8 cellular contexts compared by ENCODE assay signal in the genomic region with DNA sequence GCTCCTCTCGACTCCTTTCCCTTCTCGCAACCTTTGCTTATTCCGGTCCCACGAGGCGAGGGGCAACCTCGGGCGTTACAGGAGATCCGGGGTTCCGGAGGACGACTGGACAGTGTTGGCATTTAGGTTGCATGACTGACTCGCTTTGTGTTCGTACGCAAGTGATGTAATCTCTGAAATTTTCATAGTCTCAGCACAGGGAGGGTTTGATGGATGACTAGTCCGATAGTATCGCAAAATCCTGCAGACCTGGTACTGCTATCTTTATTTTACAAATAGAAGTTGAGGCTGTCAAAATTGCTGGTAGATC. TPM values are rescaled to one million over a fixed set of nuclear protein-coding genes. Genes with fewer than 3 reads are reported as not detected.
DNase-seq lines count a peak whose midpoint lies in the region; ATAC-seq, FAIRE-seq and TF ChIP-seq lines count a peak whose summit lies in the region.

No MANE protein-coding gene starts in this region.

- POLR2A ChIA-PET in K562 (lab: Yijun Ruan, JAX) = interaction anchor here (0.7 to 3.6 kb wide), 10 partner anchors 10 to 605 kb away, joined by 3 to 37 read pairs (median 4); no protein-coding TSS in a partner anchor

- H3K9ac ChIP-seq in K562 (ENCODE audit: insufficient read depth in 1 of 2, low read depth in 2 of 2, low read length in 2 of 2) = peak overlapping the region; percentile 75 to 98

- TSS peak; percentile 77 for BruUV-seq in K562 (replicated peaks; lab: Mats Ljungman, UMichigan)

- H3K27ac ChIP-seq in cardiac muscle cell (no peak overlapping the region), K562 (ENCODE audit: extremely low read depth, low read depth, low read length) (peak overlapping the region; percentile 74), lung (ENCODE audit: low read depth in 1 of 2, low read length in 1 of 2) (peak overlapping the region; percentile 3 to 78), urinary bladder (ENCODE audit: low read depth) (peak overlapping the region; percentile 11)

- WGBS in K562 (ENCODE audit: insufficient coverage, low coverage, missing lambda C conversion rate) = under 1% methylated on average over 15 of the region's 15 CpGs
- WGBS in lung, 2 donors = 0 to 1% methylated on average over 15 of the region's 15 CpGs
- under 1% methylated on average over 15 of the region's 15 CpGs for WGBS in urinary bladder

- in situ Hi-C loops in K562 (cut with MboI) = no loop called here

- no peak for TF ChIP-seq CTCF in cardiac muscle cell (IDR thresholded peaks at IDR 0.05; ENCODE audit: low read depth, low read length)
- TF ChIP-seq CTCF in K562 (IDR thresholded peaks at IDR 0.05 in 2 of 3, conservative IDR thresholded peaks at IDR 0.05 in 1 of 3; ENCODE audit: insufficient read depth in 2 of 3, low read depth in 1 of 3, low read length in 3 of 3) = no peak
- no peak for TF ChIP-seq CTCF in lung (IDR thresholded peaks at IDR 0.05; ENCODE audit: control extremely low read depth, extremely low read depth)

- no peak for ATAC-seq in left cardiac atrium
- ATAC-seq in K562 = no peak
- no peak for ATAC-seq in lung (ENCODE audit: insufficient read depth, low FRiP score)
- no peak for ATAC-seq in HG03442 (IDR thresholded peaks at IDR 0.05; ENCODE audit: unreplicated experiment)
- no peak for ATAC-seq in HG03139 (IDR thresholded peaks at IDR 0.05; ENCODE audit: unreplicated experiment)

- H3K36me3 ChIP-seq in cardiac muscle cell (peaks cover 6% of the 10 kb centered on the region), K562 (ENCODE audit: control insufficient read depth, insufficient read depth, low read length) (peaks cover 60% of the 10 kb centered on the region; the same call in 2 of the 3 replicates), lung (ENCODE audit: control insufficient read depth in 2 of 2, insufficient read depth in 2 of 2, low read length in 2 of 2) (peaks cover 3 to 44% of the 10 kb centered on the region in 2 donors), urinary bladder (ENCODE audit: insufficient read depth) (peaks cover 6% of the 10 kb centered on the region)

- peaks cover 4% of the 10 kb centered on the region for H3K4me1 ChIP-seq in cardiac muscle cell (ENCODE audit: low read depth)
- H3K4me1 ChIP-seq in K562 (replicated peaks in 1 of 2; ENCODE audit: control insufficient read depth in 2 of 2, insufficient read depth in 2 of 2, low read length in 2 of 2) = peaks cover 8 to 27% of the 10 kb centered on the region in 2 experiments; a peak in 4 of 5 replicates
- peaks cover 0 to 13% of the 10 kb centered on the region in 2 donors for H3K4me1 ChIP-seq in lung (ENCODE audit: control insufficient read depth in 2 of 2, insufficient read depth in 2 of 2, low read length in 2 of 2)
- no peaks in the 10 kb centered on the region for H3K4me1 ChIP-seq in urinary bladder (ENCODE audit: insufficient read depth)

- H3K27me3 ChIP-seq in cardiac muscle cell = no peaks in the 10 kb centered on the region
- no peaks in the 10 kb centered on the region for H3K27me3 ChIP-seq in K562 (ENCODE audit: control insufficient read depth in 2 of 2, insufficient read depth in 2 of 2, low read length in 2 of 2)
- no peaks in the 10 kb centered on the region for H3K27me3 ChIP-seq in lung (ENCODE audit: control insufficient read depth, insufficient read depth)

- intact Hi-C loops in left cardiac atrium (cut with DNase I) (no loop called here), K562 (cut with micrococcal nuclease) (loop anchor here (1.0 to 5.0 kb wide), 2 partner anchors 66 to 217 kb away; a partner anchor contains a TSS)

- peaks cover 7% of the 10 kb centered on the region; the same call in 1 of the 2 replicates for H4K20me1 ChIP-seq in K562 (replicated peaks; ENCODE audit: control insufficient read depth, insufficient read depth, low read length)

- peak overlapping the region; percentile 95 for H3K4me2 ChIP-seq in K562 (ENCODE audit: insufficient read depth, low read length)

- H2AFZ ChIP-seq in K562 (ENCODE audit: low read depth, low read length) = peak overlapping the region; percentile 84

- no peak for FAIRE-seq in K562 (lab: Jason Lieb, UNC)

- no peaks in the 10 kb centered on the region for H3K9me1 ChIP-seq in K562 (ENCODE audit: control insufficient read depth, insufficient read depth, low read length)

- no peak for TF ChIP-seq EP300 in K562 (IDR thresholded peaks at IDR 0.05; ENCODE audit: low read length)

- DNase-seq in cardiac muscle cell (ENCODE audit: low read depth in 1 of 2, low spot score in 1 of 2) (no peak), left cardiac atrium (no peak), K562 (ENCODE audit: extremely low read depth in 1 of 4, low spot score in 3 of 4) (no peak), lung (ENCODE audit: low spot score) (no peak)
- no peak for DNase-seq in activated CD4-positive, alpha-beta T cell treated with anti-CD3 and anti-CD28 coated beads for 48 hours

- H3K9me3 ChIP-seq in cardiac muscle cell (ENCODE audit: low read depth) = no peaks in the 10 kb centered on the region
- no peaks in the 10 kb centered on the region for H3K9me3 ChIP-seq in K562 (replicated peaks; ENCODE audit: control insufficient read depth, insufficient read depth, low read depth, low read length)
- H3K9me3 ChIP-seq in lung (ENCODE audit: control insufficient read depth in 2 of 2, insufficient read depth in 1 of 2, low read length in 1 of 2) = no peaks in the 10 kb centered on the region

- no peak for TF ChIP-seq RAD21 in K562 (CRISPR knock-in tag; conservative IDR thresholded peaks at IDR 0.05 in 1 of 2, IDR thresholded peaks at IDR 0.05 in 1 of 2)

- TF ChIP-seq POLR2A in K562 (conservative IDR thresholded peaks at IDR 0.05) = no peak

- H3K79me2 ChIP-seq in K562 (ENCODE audit: control insufficient read depth, insufficient read depth, low read length) = peaks cover 57% of the 10 kb centered on the region

- CTCF ChIA-PET in K562 (lab: Yijun Ruan, JAX; ENCODE audit: low intra/inter-chr PET ratio) = no interaction called here

- peak overlapping the region; percentile 72 for H3K4me3 ChIP-seq in cardiac muscle cell
- peak overlapping the region; percentile 95 for H3K4me3 ChIP-seq in K562
- peak overlapping the region; percentile 95 for H3K4me3 ChIP-seq in lung
- peak overlapping the region; percentile 69 for H3K4me3 ChIP-seq in urinary bladder (ENCODE audit: low read depth, low read length)

RNA-seq across cellular contexts. Expression of a gene that starts 0.3 kb away (rescaled TPM):
- 57.6 and 65.4 TPM in 2 replicates for total RNA-seq in cardiac muscle cell
- polyA plus RNA-seq in cardiac muscle cell = 42.8 and 48.5 TPM in 2 replicates
- total RNA-seq in left cardiac atrium = 10 to 100 TPM; 23.6 to 24.2 TPM
- 17.3 and 60.1 TPM in 2 replicates for total RNA-seq in K562 (2011; cell fraction: chromatin; rRNA removed; ENCODE audit: low replicate concordance)
- total RNA-seq in K562 (2011; cell fraction: nucleolus; rRNA removed) = 53.9 and 64.9 TPM in 2 replicates
- total RNA-seq in K562 (2011; cell fraction: nucleoplasm; rRNA removed) = 23.2 and 29.4 TPM in 2 replicates
- total RNA-seq in K562 (2014; rRNA removed) = 113 and 149 TPM in 2 replicates
- 26.2 and 45.7 TPM in 2 replicates for total RNA-seq in K562 (2014; rRNA removed; fragmentation: Illumina TruSeq; extraction: Trizol)
- 51.1 and 57.8 TPM in 2 replicates for total RNA-seq in K562 (2015; rRNA removed; fragmentation: Illumina TruSeq; extraction: Trizol)
- 78.9 and 88.6 TPM in 2 replicates for total RNA-seq in K562 (2021)
- 35.6 and 43.2 TPM in 2 replicates for polyA plus RNA-seq in K562 (2011; rRNA removed)
- polyA plus RNA-seq in K562 (2011; cell fraction: cytosol; rRNA removed) = 53.9 and 97.8 TPM in 2 replicates
- polyA plus RNA-seq in K562 (2011; cell fraction: nucleus; rRNA removed) = 37.4 and 64.0 TPM in 2 replicates
- 53.0 and 58.9 TPM in 2 replicates for polyA plus RNA-seq in K562 (2012)
- polyA plus RNA-seq in K562 (2014; fragmentation: Illumina TruSeq; extraction: Trizol) = 33.3 and 53.3 TPM in 2 replicates
- 1 to 10 TPM; 1.1 to 6.3 TPM for polyA plus RNA-seq in K562 (2014; fragmentation: Nextera tagmentation; extraction: Ambion mirVana)
- 61.3 and 65.9 TPM in 2 replicates for polyA plus RNA-seq in K562 (2014; rRNA removed)
- 27.6 and 57.1 TPM in 2 replicates for polyA minus RNA-seq in K562 (2011; rRNA and poly(A)+ RNA removed)
- polyA minus RNA-seq in K562 (2011; cell fraction: cytosol; rRNA and poly(A)+ RNA removed) = 34.9 and 39.1 TPM in 2 replicates
- polyA minus RNA-seq in K562 (2011; cell fraction: nucleus; rRNA and poly(A)+ RNA removed) = 23.5 and 26.5 TPM in 2 replicates
- total RNA-seq in lung = 10 to 100 TPM; 32.2 to 59.8 TPM
- polyA plus RNA-seq in lung = 10 to 100 TPM; 52.6 to 69.1 TPM
- total RNA-seq in urinary bladder = 22.2 TPM
- 54.0 TPM for polyA plus RNA-seq in urinary bladder

RNA-seq across cellular contexts. Expression of a gene that starts 0.7 kb away (rescaled TPM):
- total RNA-seq in cardiac muscle cell (306 and 478 TPM in 2 replicates), left cardiac atrium (100 to 1,000 TPM; 136 to 149 TPM), K562 (2014; rRNA removed) (239 and 305 TPM in 2 replicates), K562 (2014; rRNA removed; fragmentation: Illumina TruSeq; extraction: Trizol) (19.2 and 33.2 TPM in 2 replicates), K562 (2015; rRNA removed; fragmentation: Illumina TruSeq; extraction: Trizol) (130 and 147 TPM in 2 replicates), K562 (2021) (273 and 289 TPM in 2 replicates), lung (100 to 1,000 TPM in 1 of 2 donors, 10 to 100 TPM in 1; 94.1 to 265 TPM), urinary bladder (47.1 TPM)
- polyA plus RNA-seq in cardiac muscle cell (417 and 523 TPM in 2 replicates), K562 (2011; rRNA removed) (159 and 263 TPM in 2 replicates), K562 (2014; fragmentation: Illumina TruSeq; extraction: Trizol) (50.1 and 152 TPM in 2 replicates), K562 (2014; fragmentation: Nextera tagmentation; extraction: Ambion mirVana) (10 to 100 TPM in 1 of 2 experiments, 1 to 10 TPM in 1; 5.8 to 18.3 TPM), K562 (2014; rRNA removed) (230 and 233 TPM in 2 replicates), lung (100 to 1,000 TPM; 285 to 365 TPM), urinary bladder (188 TPM)
- 63.5 and 278 TPM in 2 replicates for total RNA-seq in K562 (2011; cell fraction: chromatin; rRNA removed; ENCODE audit: low replicate concordance)
- total RNA-seq in K562 (2011; cell fraction: nucleolus; rRNA removed) = 249 and 252 TPM in 2 replicates
- 127 and 141 TPM in 2 replicates for total RNA-seq in K562 (2011; cell fraction: nucleoplasm; rRNA removed)
- polyA plus RNA-seq in K562 (2011; cell fraction: cytosol; rRNA removed) = 307 and 533 TPM in 2 replicates
- polyA plus RNA-seq in K562 (2011; cell fraction: nucleus; rRNA removed) = 164 and 210 TPM in 2 replicates
- polyA plus RNA-seq in K562 (2012) = 176 and 372 TPM in 2 replicates
- 43.6 and 67.0 TPM in 2 replicates for polyA minus RNA-seq in K562 (2011; rRNA and poly(A)+ RNA removed)
- 103 and 143 TPM in 2 replicates for polyA minus RNA-seq in K562 (2011; cell fraction: cytosol; rRNA and poly(A)+ RNA removed)
- 49.1 and 66.3 TPM in 2 replicates for polyA minus RNA-seq in K562 (2011; cell fraction: nucleus; rRNA and poly(A)+ RNA removed)

RNA-seq across cellular contexts. Expression of a gene that starts 21.2 kb away (rescaled TPM):
- total RNA-seq in cardiac muscle cell (55.8 and 62.7 TPM in 2 replicates), left cardiac atrium (10 to 100 TPM; 15.2 to 18.9 TPM), K562 (2014; rRNA removed) (4.2 and 6.8 TPM in 2 replicates), K562 (2014; rRNA removed; fragmentation: Illumina TruSeq; extraction: Trizol) (1.2 and 1.3 TPM in 2 replicates), K562 (2015; rRNA removed; fragmentation: Illumina TruSeq; extraction: Trizol) (1.5 and 2.7 TPM in 2 replicates), K562 (2021) (3.4 and 4.1 TPM in 2 replicates), lung (10 to 100 TPM; 22.0 to 24.6 TPM), urinary bladder (20.7 TPM)
- polyA plus RNA-seq in cardiac muscle cell (47.0 and 49.0 TPM in 2 replicates), K562 (2011; rRNA removed) (5.1 and 10.3 TPM in 2 replicates), K562 (2014; fragmentation: Illumina TruSeq; extraction: Trizol) (2.9 and 4.7 TPM in 2 replicates), K562 (2014; fragmentation: Nextera tagmentation; extraction: Ambion mirVana) (not detected), K562 (2014; rRNA removed) (3.7 and 6.4 TPM in 2 replicates), lung (10 to 100 TPM; 23.8 to 40.2 TPM), urinary bladder (28.4 TPM)
- 9.9 and 22.2 TPM in 2 replicates for total RNA-seq in K562 (2011; cell fraction: chromatin; rRNA removed; ENCODE audit: low replicate concordance)
- total RNA-seq in K562 (2011; cell fraction: nucleolus; rRNA removed) = 12.0 and 12.4 TPM in 2 replicates
- total RNA-seq in K562 (2011; cell fraction: nucleoplasm; rRNA removed) = 9.1 and 12.6 TPM in 2 replicates
- polyA plus RNA-seq in K562 (2011; cell fraction: cytosol; rRNA removed) = 9.6 and 10.5 TPM in 2 replicates
- 9.2 and 20.4 TPM in 2 replicates for polyA plus RNA-seq in K562 (2011; cell fraction: nucleus; rRNA removed)
- polyA plus RNA-seq in K562 (2012) = 2.4 and 5.5 TPM in 2 replicates
- polyA minus RNA-seq in K562 (2011; rRNA and poly(A)+ RNA removed) = 2.5 and 2.9 TPM in 2 replicates
- polyA minus RNA-seq in K562 (2011; cell fraction: cytosol; rRNA and poly(A)+ RNA removed) = 3.3 and 6.9 TPM in 2 replicates
- 3.4 and 8.3 TPM in 2 replicates for polyA minus RNA-seq in K562 (2011; cell fraction: nucleus; rRNA and poly(A)+ RNA removed)

RNA-seq across cellular contexts. Expression of a gene that starts 23.9 kb away (rescaled TPM):
- 15.2 and 16.1 TPM in 2 replicates for total RNA-seq in cardiac muscle cell
- polyA plus RNA-seq in cardiac muscle cell = 29.3 and 30.9 TPM in 2 replicates
- total RNA-seq in left cardiac atrium = 1 to 10 TPM in 1 of 2 donors, under 1 TPM in 1; 0.80 to 2.1 TPM
- 1.3 and 6.2 TPM in 2 replicates for total RNA-seq in K562 (2011; cell fraction: chromatin; rRNA removed; ENCODE audit: low replicate concordance)
- total RNA-seq in K562 (2011; cell fraction: nucleolus; rRNA removed) = 4.2 and 5.0 TPM in 2 replicates
- 1.5 and 3.7 TPM in 2 replicates for total RNA-seq in K562 (2011; cell fraction: nucleoplasm; rRNA removed)
- total RNA-seq in K562 (2014; rRNA removed) = 0.86 TPM in 2 replicates
- total RNA-seq in K562 (2014; rRNA removed; fragmentation: Illumina TruSeq; extraction: Trizol) = 0.13 and 0.33 TPM in 2 replicates
- 0.43 and 1.4 TPM in 2 replicates for total RNA-seq in K562 (2015; rRNA removed; fragmentation: Illumina TruSeq; extraction: Trizol)
- total RNA-seq in K562 (2021) = 1.5 and 1.7 TPM in 2 replicates
- polyA plus RNA-seq in K562 (2011; rRNA removed) = 1.5 and 3.8 TPM in 2 replicates
- polyA plus RNA-seq in K562 (2011; cell fraction: cytosol; rRNA removed) = 5.5 and 5.7 TPM in 2 replicates
- polyA plus RNA-seq in K562 (2011; cell fraction: nucleus; rRNA removed) = 3.7 and 4.0 TPM in 2 replicates
- polyA plus RNA-seq in K562 (2012) = 0.71 and 0.87 TPM in 2 replicates
- polyA plus RNA-seq in K562 (2014; fragmentation: Illumina TruSeq; extraction: Trizol) = 0.80 and 1.7 TPM in 2 replicates
- polyA plus RNA-seq in K562 (2014; fragmentation: Nextera tagmentation; extraction: Ambion mirVana) = not detected
- 1.1 TPM in 2 replicates for polyA plus RNA-seq in K562 (2014; rRNA removed)
- polyA minus RNA-seq in K562 (2011; rRNA and poly(A)+ RNA removed) = 1.1 and 2.3 TPM in 2 replicates
- 1.2 and 3.5 TPM in 2 replicates for polyA minus RNA-seq in K562 (2011; cell fraction: cytosol; rRNA and poly(A)+ RNA removed)
- polyA minus RNA-seq in K562 (2011; cell fraction: nucleus; rRNA and poly(A)+ RNA removed) = 0.40 and 0.78 TPM in 2 replicates
- total RNA-seq in lung = 1 to 10 TPM in 1 of 2 donors, under 1 TPM in 1; 0.55 to 1.7 TPM
- polyA plus RNA-seq in lung = under 1 TPM; 0.14 to 0.16 TPM
- 7.2 TPM for total RNA-seq in urinary bladder
- polyA plus RNA-seq in urinary bladder = 2.2 TPM
